In genomic region chr10:4545077-4545476, GRCh38 we compare ENCODE assay signal across 1 cellular context.
TF ChIP-seq lines count a peak whose summit lies in the region.

No MANE protein-coding gene starts in this region.

TF ChIP-seq in GM23338, 12 proteins besides CTCF, POLR2A, EP300 and RAD21 (continued from another document):
- TF ChIP-seq ZNF462 (CRISPR knock-in tag; IDR thresholded peaks at IDR 0.05) = no peak
- no peak for TF ChIP-seq ETS1 (IDR thresholded peaks at IDR 0.05)
- TF ChIP-seq JUNB (IDR thresholded peaks at IDR 0.05; ENCODE audit: unreplicated experiment) = no peak
- TF ChIP-seq REST (IDR thresholded peaks at IDR 0.05; ENCODE audit: unreplicated experiment) = no peak
- TF ChIP-seq POLR2AphosphoS5 (IDR thresholded peaks at IDR 0.05; ENCODE audit: low read depth) = no peak
